Comparison of ENCODE assay signal across 20 cellular contexts in the genomic region with DNA sequence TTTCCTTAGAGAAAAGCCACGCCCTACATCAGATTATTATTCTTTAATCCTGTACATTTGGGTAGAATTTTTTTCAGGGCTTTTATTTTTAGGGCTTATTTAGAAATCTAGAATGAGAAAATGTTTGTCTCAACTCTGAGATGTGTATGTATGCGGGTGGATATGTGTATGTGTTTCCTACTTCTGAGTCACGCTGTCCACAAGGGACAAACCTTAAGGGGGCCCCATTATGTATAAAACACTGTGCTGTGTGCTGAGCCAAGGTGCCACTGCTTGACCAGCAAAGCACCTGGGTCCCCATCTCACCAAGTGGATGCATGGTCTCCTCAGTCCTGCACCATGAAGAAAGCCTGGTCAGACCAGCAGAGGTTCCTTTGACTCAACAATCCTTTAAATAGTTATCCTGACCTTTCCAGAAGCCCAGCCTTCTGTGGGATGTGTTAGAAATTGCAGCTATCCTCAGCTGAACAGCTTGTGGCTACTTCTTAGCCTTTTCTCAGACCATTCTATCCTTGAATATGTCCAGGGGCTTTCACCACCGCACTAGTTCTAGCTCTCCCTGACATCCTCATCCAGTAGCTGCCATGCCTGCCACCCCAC. TPM values are rescaled to one million over a fixed set of nuclear protein-coding genes. Genes with fewer than 3 reads are reported as not detected.
DNase-seq lines count a peak whose midpoint lies in the region; ATAC-seq and TF ChIP-seq lines count a peak whose summit lies in the region.
"Had no signal": no experiment of that assay in that cellular context is flagged by ENCODE, and none has a peak within 500 bp of the region (broad histone marks: within the 10 kb centered on the region; RNA-seq: fewer than 3 reads in every experiment).

No MANE protein-coding gene starts in this region.

- H3K36me3 Mint-ChIP-seq in T-helper 1 cell treated with Interleukin-12 subunit alpha and Interleukin-12 subunit beta and Interleukin-4 antibody, amounts not matched to agents 30 μg/mL and 1 μg/mL, for 36 hours (ENCODE audit: low read depth): peaks cover 3% of the 10 kb centered on the region
- H3K36me3 Mint-ChIP-seq in stimulated activated memory B cell treated with anti-CD40 and anti-IgM and Interleukin-4, amounts not matched to agents 10 μg/mL and 1 μg/mL and 100 μg/mL, for 72 hours: no peaks in the 10 kb centered on the region

- H3K27ac ChIP-seq in ascending aorta (peak overlapping the region; percentile 92 to 95), right atrium auricular region (peak overlapping the region; percentile 56 to 80), subcutaneous abdominal adipose tissue (ENCODE audit: low read depth, low read length) (peak overlapping the region; percentile 56)

- no peak for DNase-seq in T-helper 1 cell
- DNase-seq in ascending aorta (ENCODE audit: low spot score in 2 of 2): no peak
- DNase-seq in right atrium auricular region (ENCODE audit: low spot score): no peak
- no peak for DNase-seq in activated CD8-positive, alpha-beta memory T cell treated with anti-CD3 and anti-CD28 coated beads, Interleukin-2, amount 50 U/mL, for 48 hours
- no peak for DNase-seq in mucosa of gallbladder (ENCODE audit: low spot score)
- DNase-seq: 8988T; activated CD4-positive, alpha-beta T cell treated with anti-CD3 and anti-CD28 coated beads, Interleukin-2, amount 10 ng/mL, durations not matched to agents 7 days and 5 days; activated T-cell treated with anti-CD3 and anti-CD28 coated beads, Interleukin-2, amount 50 U/mL, for 72 hours; C1 segment of cervical spinal cord; head of caudate nucleus; islet precursor cell; NCI-H1694; NCI-H446; stimulated activated CD4-positive, alpha-beta T cell treated with anti-CD3 and anti-CD28 coated beads, Interleukin-4, amount 100 ng/mL, for 24 hours; stimulated activated CD8-positive, alpha-beta memory T cell treated with anti-CD3 and anti-CD28 coated beads, Interleukin-4, amount 100 ng/mL, for 48 hours had no signal

- no peak overlapping the region for H3K4me3 ChIP-seq in ascending aorta
- H3K4me3 ChIP-seq in right atrium auricular region: no peak overlapping the region
- H3K4me3 ChIP-seq in subcutaneous abdominal adipose tissue (ENCODE audit: low read depth in 1 of 5, low read length in 5 of 5): no peak overlapping the region
- H3K4me3 ChIP-seq: MG63 had no signal

- no peaks in the 10 kb centered on the region for H3K27me3 Mint-ChIP-seq in T-helper 1 cell treated with Interleukin-12 subunit alpha and Interleukin-12 subunit beta and Interleukin-4 antibody, amounts not matched to agents 30 μg/mL and 1 μg/mL, for 36 hours (ENCODE audit: low read depth)
- H3K27me3 Mint-ChIP-seq in stimulated activated memory B cell treated with anti-CD40 and anti-IgM and Interleukin-4, amounts not matched to agents 10 μg/mL and 1 μg/mL and 100 μg/mL, for 72 hours: no peaks in the 10 kb centered on the region
- H3K27me3 Mint-ChIP-seq: activated CD4-positive, alpha-beta T cell treated with anti-CD3 and anti-CD28 coated beads, Interleukin-2, amount 10 ng/mL, durations not matched to agents 7 days and 5 days; dendritic cell treated with granulocyte-macrophage colony-stimulating factor and Interleukin-4, amounts not matched to agents 40 ng/mL and 50 ng/mL, for 4 days had no signal

- no peaks in the 10 kb centered on the region for H3K9me3 Mint-ChIP-seq in T-helper 1 cell treated with Interleukin-12 subunit alpha and Interleukin-12 subunit beta and Interleukin-4 antibody, amounts not matched to agents 30 μg/mL and 1 μg/mL, for 36 hours
- H3K9me3 Mint-ChIP-seq in stimulated activated memory B cell treated with anti-CD40 and anti-IgM and Interleukin-4, amounts not matched to agents 10 μg/mL and 1 μg/mL and 100 μg/mL, for 72 hours: no peaks in the 10 kb centered on the region
- H3K9me3 Mint-ChIP-seq: activated T-cell treated with anti-CD3 and anti-CD28 coated beads, Interleukin-2, amount 50 U/mL, for 72 hours; dendritic cell treated with granulocyte-macrophage colony-stimulating factor and Interleukin-4, amounts not matched to agents 40 ng/mL and 50 ng/mL, for 4 days had no signal

- H3K4me1 ChIP-seq in ascending aorta: peaks cover 16 to 52% of the 10 kb centered on the region in 2 donors
- H3K4me1 ChIP-seq in right atrium auricular region: peaks cover 0 to 33% of the 10 kb centered on the region in 2 donors
- H3K4me1 ChIP-seq in subcutaneous abdominal adipose tissue (ENCODE audit: control insufficient read depth in 5 of 5, insufficient read depth in 5 of 5, low read length in 5 of 5): peaks cover 2 to 33% (median 20%) of the 10 kb centered on the region in 5 donors

- TF ChIP-seq CTCF in ascending aorta (IDR thresholded peaks at IDR 0.05): no peak
- no peak for TF ChIP-seq CTCF in right atrium auricular region (IDR thresholded peaks at IDR 0.05)

- peaks cover 18% of the 10 kb centered on the region for H3K4me1 Mint-ChIP-seq in T-helper 1 cell treated with Interleukin-12 subunit alpha and Interleukin-12 subunit beta and Interleukin-4 antibody, amounts not matched to agents 30 μg/mL and 1 μg/mL, for 36 hours (ENCODE audit: low read depth)
- H3K4me1 Mint-ChIP-seq in stimulated activated memory B cell treated with anti-CD40 and anti-IgM and Interleukin-4, amounts not matched to agents 10 μg/mL and 1 μg/mL and 100 μg/mL, for 72 hours: peaks cover 7% of the 10 kb centered on the region

- H3K36me3 ChIP-seq in ascending aorta: no peaks in the 10 kb centered on the region
- H3K36me3 ChIP-seq in right atrium auricular region: no peaks in the 10 kb centered on the region
- H3K36me3 ChIP-seq in subcutaneous abdominal adipose tissue (ENCODE audit: control insufficient read depth in 5 of 5, insufficient read depth in 5 of 5, low read length in 5 of 5): no peaks in the 10 kb centered on the region
- H3K36me3 ChIP-seq: MG63 had no signal

- H3K9me3 ChIP-seq in ascending aorta: no peaks in the 10 kb centered on the region
- H3K9me3 ChIP-seq in right atrium auricular region: no peaks in the 10 kb centered on the region
- H3K9me3 ChIP-seq in subcutaneous abdominal adipose tissue (ENCODE audit: control insufficient read depth in 5 of 5, low read length in 5 of 5): no peaks in the 10 kb centered on the region
- H3K9me3 ChIP-seq: MG63 had no signal

- H3K27me3 ChIP-seq in ascending aorta (no peaks in the 10 kb centered on the region), right atrium auricular region (no peaks in the 10 kb centered on the region), subcutaneous abdominal adipose tissue (ENCODE audit: control insufficient read depth in 5 of 5, insufficient read depth in 4 of 5, low read length in 5 of 5) (no peaks in the 10 kb centered on the region)
- H3K27me3 ChIP-seq: MG63 had no signal

- no peak for ATAC-seq in stimulated activated memory B cell treated with anti-CD40 and anti-IgM and Interleukin-4, amounts not matched to agents 10 μg/mL and 1 μg/mL and 100 μg/mL, for 72 hours

- no peak overlapping the region for H3K4me3 Mint-ChIP-seq in T-helper 1 cell treated with Interleukin-12 subunit alpha and Interleukin-12 subunit beta and Interleukin-4 antibody, amounts not matched to agents 30 μg/mL and 1 μg/mL, for 36 hours
- no peak overlapping the region for H3K4me3 Mint-ChIP-seq in stimulated activated memory B cell treated with anti-CD40 and anti-IgM and Interleukin-4, amounts not matched to agents 10 μg/mL and 1 μg/mL and 100 μg/mL, for 72 hours
- H3K4me3 Mint-ChIP-seq: activated CD4-positive, alpha-beta T cell treated with anti-CD3 and anti-CD28 coated beads, Interleukin-2, amount 10 ng/mL, durations not matched to agents 7 days and 5 days; dendritic cell treated with granulocyte-macrophage colony-stimulating factor and Interleukin-4, amounts not matched to agents 40 ng/mL and 50 ng/mL, for 4 days had no signal

- peak overlapping the region; percentile 41 for H3K27ac Mint-ChIP-seq in T-helper 1 cell treated with Interleukin-12 subunit alpha and Interleukin-12 subunit beta and Interleukin-4 antibody, amounts not matched to agents 30 μg/mL and 1 μg/mL, for 36 hours
- H3K27ac Mint-ChIP-seq in stimulated activated memory B cell treated with anti-CD40 and anti-IgM and Interleukin-4, amounts not matched to agents 10 μg/mL and 1 μg/mL and 100 μg/mL, for 72 hours: no peak overlapping the region
- H3K27ac Mint-ChIP-seq: activated CD4-positive, alpha-beta T cell treated with anti-CD3 and anti-CD28 coated beads, Interleukin-2, amount 10 ng/mL, durations not matched to agents 7 days and 5 days; dendritic cell treated with granulocyte-macrophage colony-stimulating factor and Interleukin-4, amounts not matched to agents 40 ng/mL and 50 ng/mL, for 4 days had no signal

- intact Hi-C loops in ascending aorta (cut with DNase I): loop anchor here (5.0 to 10.0 kb wide), 2 partner anchors 111 to 438 kb away; no protein-coding TSS in a partner anchor

- no peak overlapping the region for H3K9ac ChIP-seq in subcutaneous abdominal adipose tissue (ENCODE audit: low read length in 5 of 5)

RNA-seq across cellular contexts. Expression of a gene that starts 57.7 kb away (rescaled TPM):
- total RNA-seq in ascending aorta: 137 TPM
- 10 to 100 TPM; 65.9 to 93.2 TPM for total RNA-seq in right atrium auricular region
- 86.7 TPM for total RNA-seq in mucosa of gallbladder
